21 cellular contexts compared by ENCODE assay signal in genomic region chr20:24730750-24731149, GRCh38.
"Had no signal": no experiment of that assay in that cellular context is flagged by ENCODE, and none has a peak within 500 bp of the region (broad histone marks: within the 10 kb centered on the region; RNA-seq: fewer than 3 reads in every experiment).

No MANE protein-coding gene starts in this region.

- DNase-seq: NCI-H1092, NCI-H1105 treated with DMSO at 0.1 percent for 48 hours, NCI-H1417 treated with DMSO at 0.1 percent for 48 hours, NCI-H146, NCI-H1694 treated with DMSO at 0.1 percent for 48 hours, NCI-H1930, NCI-H2081, NCI-H2107, NCI-H2227 treated with DMSO at 0.1 percent for 48 hours, NCI-H524 treated with DMSO at 0.1 percent for 48 hours, NCI-H69, NCI-H774, PC-3, SHP77, SK-N-SH had no signal

- H3K27ac Mint-ChIP-seq: IgD-negative memory B cell had no signal

- H3K9me3 ChIP-seq: SK-N-SH had no signal

- H3K4me3 Mint-ChIP-seq: IgD-negative memory B cell had no signal

- H3K36me3 Mint-ChIP-seq: IgD-negative memory B cell had no signal

- ATAC-seq: K562, Panc1, PC-3 had no signal

- H3K4me1 Mint-ChIP-seq: IgD-negative memory B cell had no signal

- H3K27ac ChIP-seq: HL-60, KMS-11, RWPE1 had no signal

- H3K9ac ChIP-seq: KMS-11, SK-N-SH had no signal

- H3K4me3 ChIP-seq: K562 had no signal

- H3K4me2 ChIP-seq: KMS-11, SK-N-SH had no signal

- H3K9me3 Mint-ChIP-seq: IgD-negative memory B cell had no signal

- H3K27me3 Mint-ChIP-seq: IgD-negative memory B cell had no signal
